ENCODE assay signal across 1 cellular context in genomic region chr3:49856181-49857005, GRCh38.
TF ChIP-seq lines count a peak whose summit lies in the region.

TRAIP (minus strand) TSS chr3:49856564; CDS start chr3:49856453, 111 bp downstream.

TF ChIP-seq in SK-N-SH, 30 proteins besides CTCF, POLR2A, EP300 and RAD21 (continued from another document):
- TF ChIP-seq RXRA (IDR thresholded peaks at IDR 0.05; ENCODE audit: borderline replicate concordance, low read depth) (no peak), POLR2AphosphoS5 (IDR thresholded peaks at IDR 0.05; ENCODE audit: low read depth, low read length) (peak; percentile 91), FOXJ3 (CRISPR knock-in tag; IDR thresholded peaks at IDR 0.05) (no peak), FOSL2 (IDR thresholded peaks at IDR 0.05; ENCODE audit: borderline replicate concordance, low read depth) (no peak), FOXM1 (IDR thresholded peaks at IDR 0.05; ENCODE audit: low read depth) (no peak; the same call in 1 of the 2 replicates), TAF1 (IDR thresholded peaks at IDR 0.05; ENCODE audit: borderline replicate concordance, low read depth, low read length) (peak; percentile 63; the same call in 1 of the 2 replicates), USF2 (IDR thresholded peaks at IDR 0.05; ENCODE audit: borderline replicate concordance, low read depth, low read length) (no peak), YY1 (IDR thresholded peaks at IDR 0.05; ENCODE audit: low read depth) (no peak), GATA2 (CRISPR knock-in tag; IDR thresholded peaks at IDR 0.05) (no peak), NRF1 (IDR thresholded peaks at IDR 0.05; ENCODE audit: low read depth, low read length) (no peak)
